In the genomic region with DNA sequence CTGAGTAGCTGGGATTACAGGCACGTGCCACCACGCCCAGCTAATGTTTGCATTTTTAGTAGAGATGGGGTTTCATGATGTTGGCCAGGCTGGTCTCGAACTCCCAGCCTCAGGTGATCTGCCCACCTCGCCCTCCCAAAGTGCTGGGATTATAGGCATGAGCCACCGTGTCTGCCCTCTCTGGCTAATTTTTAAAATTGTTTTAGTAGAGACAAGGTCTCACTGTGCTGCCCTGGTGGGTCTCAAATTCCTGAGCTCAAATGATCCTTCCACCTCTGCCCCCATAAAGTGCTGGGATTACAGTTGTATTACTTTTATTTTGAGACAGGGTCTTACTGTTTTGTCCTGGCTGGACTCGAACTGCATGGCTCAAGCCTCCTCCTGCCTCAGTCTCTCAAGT, we compare ENCODE assay signal across 2 cellular contexts. TPM values are rescaled to one million over a fixed set of nuclear protein-coding genes. Genes with fewer than 3 reads are reported as not detected.
"Had no signal": no experiment of that assay in that cellular context is flagged by ENCODE, and none has a peak within 500 bp of the region (broad histone marks: within the 10 kb centered on the region; RNA-seq: fewer than 3 reads in every experiment).

No MANE protein-coding gene starts in this region.

RNA-seq across cellular contexts. Expression of a gene that starts 13.0 kb away (rescaled TPM):
- total RNA-seq: esophagus mucosa, frontal cortex had no signal
